In the genomic region with DNA sequence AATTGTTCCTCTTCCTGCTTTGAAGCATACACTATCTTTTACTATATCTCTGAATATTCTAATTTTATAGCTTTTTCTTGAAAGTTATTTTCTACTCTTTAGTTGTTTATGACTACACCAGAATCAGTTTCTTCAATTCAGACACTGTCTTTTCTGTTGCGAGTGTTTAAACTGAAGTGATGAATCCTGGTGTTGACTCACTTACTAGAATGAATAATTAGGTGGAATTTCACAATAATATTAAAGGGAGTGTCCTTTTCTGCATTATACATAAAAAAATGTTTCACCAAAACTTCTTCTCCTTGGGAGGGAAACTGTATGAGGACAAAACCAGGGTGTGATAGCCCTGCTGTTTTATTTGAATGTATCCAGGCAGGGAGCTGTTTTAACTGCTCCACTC, we compare ENCODE assay signal across 28 cellular contexts.
DNase-seq lines count a peak whose midpoint lies in the region; ATAC-seq and TF ChIP-seq lines count a peak whose summit lies in the region.
"Had no signal": no experiment of that assay in that cellular context is flagged by ENCODE, and none has a peak within 500 bp of the region (broad histone marks: within the 10 kb centered on the region; RNA-seq: fewer than 3 reads in every experiment).

No MANE protein-coding gene starts in this region.

- no peaks in the 10 kb centered on the region for H3F3A ChIP-seq in PC-3 (ENCODE audit: low read length, unreplicated experiment)

- no peaks in the 10 kb centered on the region for H3K9me2 ChIP-seq in PC-3 (replicated peaks; ENCODE audit: low read length)
- H3K9me2 ChIP-seq in hepatocyte (replicated peaks; ENCODE audit: insufficient read depth) = no peaks in the 10 kb centered on the region

- ATAC-seq in PC-3 (no peak), foreskin keratinocyte (peak; percentile 81), GM19035 (IDR thresholded peaks at IDR 0.05; ENCODE audit: unreplicated experiment) (no peak)
- ATAC-seq: activated CD8-positive, alpha-beta T cell treated with anti-CD3 and anti-CD28 coated beads, Interleukin-2, amount 10 ng/mL, durations not matched to agents 7 days and 5 days; esophagus mucosa; GM12878 had no signal

- H2AFZ ChIP-seq in PC-3 (ENCODE audit: low read length) (no peak overlapping the region), hepatocyte (no peak overlapping the region)

- intact Hi-C loops in PC-3 (cut with micrococcal nuclease) = no loop called here

- H3K4me2 ChIP-seq in PC-3 (ENCODE audit: low read length) = no peak overlapping the region
- H3K4me2 ChIP-seq in hepatocyte = no peak overlapping the region
- H3K4me2 ChIP-seq: smooth muscle cell had no signal

- H3K4me3 ChIP-seq in AG10803 (ENCODE audit: low read length) (no peak overlapping the region), PC-3 (ENCODE audit: low read length) (no peak overlapping the region), choroid plexus epithelial cell (ENCODE audit: low read depth, low read length) (no peak overlapping the region), hepatocyte (no peak overlapping the region)
- H3K4me3 ChIP-seq: GM12878, right atrium auricular region, SJCRH30, smooth muscle cell, testis had no signal

- DNase-seq in AG10803 (ENCODE audit: low read depth) (peak; percentile 1), PC-3 (peak; percentile 1), choroid plexus epithelial cell (ENCODE audit: low read depth) (peak; percentile 35), foreskin keratinocyte (peak; percentile 21 to 43), inferior parietal cortex (ENCODE audit: extremely low spot score) (no peak), hepatocyte (ENCODE audit: low spot score) (no peak)
- no peak for DNase-seq in activated CD8-positive, alpha-beta memory T cell treated with anti-CD3 and anti-CD28 coated beads for 24 hours
- DNase-seq: activated CD4-positive, alpha-beta T cell treated with anti-CD3 and anti-CD28 coated beads for 4 hours; activated CD8-positive, alpha-beta T cell treated with anti-CD3 and anti-CD28 coated beads, Interleukin-2, amount 10 ng/mL, durations not matched to agents 7 days and 5 days; aorta; CD4-positive, alpha-beta memory T cell; dermis blood vessel endothelial cell; glutamatergic neuron; H9; NCI-H146; NCI-H446; NCI-H774; SJCRH30; stimulated activated naive CD4-positive, alpha-beta T cell treated with Interleukin-2 at 50 U/mL for 16 hours; SW 1271; T1000; testis; WERI-Rb-1 had no signal

- H3K27ac ChIP-seq in PC-3 (ENCODE audit: low read length) (no peak overlapping the region), foreskin keratinocyte (no peak overlapping the region), hepatocyte (no peak overlapping the region)
- H3K27ac ChIP-seq: right atrium auricular region, SJCRH30, testis, WERI-Rb-1 had no signal

- H3K4me1 ChIP-seq in PC-3 (ENCODE audit: insufficient read depth, low read length) (no peaks in the 10 kb centered on the region), foreskin keratinocyte (peaks cover 8% of the 10 kb centered on the region), hepatocyte (ENCODE audit: insufficient read depth) (no peaks in the 10 kb centered on the region)
- H3K4me1 ChIP-seq: right atrium auricular region, SJCRH30, testis had no signal

- H3K27me3 ChIP-seq in PC-3 (ENCODE audit: low read length) (no peaks in the 10 kb centered on the region), foreskin keratinocyte (no peaks in the 10 kb centered on the region), hepatocyte (no peaks in the 10 kb centered on the region)
- H3K27me3 ChIP-seq: right atrium auricular region, SJCRH30, testis had no signal

- H3K9me3 ChIP-seq in PC-3 (ENCODE audit: low read length) = no peaks in the 10 kb centered on the region
- H3K9me3 ChIP-seq in hepatocyte (ENCODE audit: low read depth) = no peaks in the 10 kb centered on the region
- H3K9me3 ChIP-seq: right atrium auricular region, SJCRH30, testis had no signal

- no peak for TF ChIP-seq CTCF in AG10803 (conservative IDR thresholded peaks at IDR 0.05; ENCODE audit: low read length)
- no peak for TF ChIP-seq CTCF in PC-3 (conservative IDR thresholded peaks at IDR 0.05; ENCODE audit: low read depth, low read length)
- TF ChIP-seq CTCF in choroid plexus epithelial cell (conservative IDR thresholded peaks at IDR 0.05; ENCODE audit: low read depth, low read length) = no peak
- no peak for TF ChIP-seq CTCF in foreskin keratinocyte (conservative IDR thresholded peaks at IDR 0.05)
- TF ChIP-seq CTCF in hepatocyte (IDR thresholded peaks at IDR 0.05; ENCODE audit: poor library complexity) = no peak

- WGBS in hepatocyte (ENCODE audit: low lambda C conversion rate, missing lambda C conversion rate) = 85% methylated on average over 1 of the region's 1 CpG

- no peaks in the 10 kb centered on the region for H3K36me3 ChIP-seq in PC-3 (ENCODE audit: low read depth, low read length)
- H3K36me3 ChIP-seq in hepatocyte (replicated peaks; ENCODE audit: insufficient read depth, low read depth) = no peaks in the 10 kb centered on the region
- H3K36me3 ChIP-seq: right atrium auricular region, SJCRH30, WERI-Rb-1 had no signal

- no TSS peak for BruUV-seq in PC-3 (replicated peaks; lab: Mats Ljungman, UMichigan)

- POLR2A ChIA-PET in PC-3 (lab: Charles Lee; ENCODE audit: unreplicated experiment) = no interaction called here

- H3K9ac ChIP-seq in PC-3 (ENCODE audit: low read length) = no peak overlapping the region

- no peaks in the 10 kb centered on the region for H3K79me2 ChIP-seq in PC-3 (ENCODE audit: low read length)
- no peaks in the 10 kb centered on the region for H3K79me2 ChIP-seq in hepatocyte

- H4K20me1 ChIP-seq in PC-3 (ENCODE audit: low read length) (no peaks in the 10 kb centered on the region), hepatocyte (ENCODE audit: insufficient read depth, poor library complexity, severe bottlenecking) (no peaks in the 10 kb centered on the region)

- CTCF ChIA-PET in PC-3 (lab: Charles Lee) = no interaction called here

Comparison
In these comparisons a context has a peak if more than half of its experiments do, and no peak if none do; other contexts are left out.
1. DNase-seq: peak in AG10803 (single experiment), PC-3 (single experiment), choroid plexus epithelial cell (single experiment) and foreskin keratinocyte (2 of 2); none in inferior parietal cortex (single experiment), activated CD8-positive, alpha-beta memory T cell treated with anti-CD3 and anti-CD28 coated beads for 24 hours (single experiment) and hepatocyte (single experiment).